ENCODE assay signal across 35 cellular contexts in the genomic region with DNA sequence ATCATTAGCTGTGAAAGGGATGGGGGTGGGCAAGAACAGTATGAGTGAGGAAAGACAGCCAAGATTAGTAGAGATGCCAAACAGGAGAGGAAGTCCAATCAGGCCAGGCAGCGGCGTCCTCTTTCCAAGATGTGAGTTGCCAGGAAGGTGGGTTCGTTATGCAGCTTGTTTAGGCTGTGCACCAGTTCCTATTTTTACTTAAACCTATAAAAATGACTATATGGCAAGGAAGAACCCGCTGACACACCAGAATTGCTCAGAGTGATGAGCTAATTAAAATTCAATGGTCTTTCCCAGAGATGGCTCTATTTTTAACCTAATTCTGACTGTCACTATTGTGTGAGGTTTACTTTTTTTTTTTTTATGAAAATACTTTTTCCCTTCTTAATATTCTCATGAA.
"Had no signal": no experiment of that assay in that cellular context is flagged by ENCODE, and none has a peak within 500 bp of the region (broad histone marks: within the 10 kb centered on the region; RNA-seq: fewer than 3 reads in every experiment).

No MANE protein-coding gene starts in this region.

- H3K4me3 ChIP-seq: cardiac muscle cell had no signal

- H3K9ac ChIP-seq: KMS-11 had no signal

- H3K27me3 Mint-ChIP-seq: activated naive CD8-positive, alpha-beta T cell treated with anti-CD3 and anti-CD28 coated beads for 36 hours; activated T-helper 17 cell treated with anti-CD3 and anti-CD28 coated beads, Interleukin-2, amount 50 U/mL, for 72 hours had no signal

- H3K9me3 Mint-ChIP-seq: activated CD4-positive, alpha-beta memory T cell treated with anti-CD3 and anti-CD28 coated beads, Interleukin-2, amount 10 ng/mL, durations not matched to agents 7 days and 5 days; activated naive CD8-positive, alpha-beta T cell treated with anti-CD3 and anti-CD28 coated beads for 36 hours; activated T-cell treated with anti-CD3 and anti-CD28 coated beads, Interleukin-2, amount 50 U/mL, for 72 hours; activated T-helper 17 cell treated with anti-CD3 and anti-CD28 coated beads, Interleukin-2, amount 50 U/mL, for 72 hours; central memory CD8-positive, alpha-beta T cell had no signal

- H3K27ac ChIP-seq: cardiac muscle cell, KMS-11 had no signal

- ATAC-seq: activated T-cell treated with anti-CD3 and anti-CD28 coated beads, Interleukin-2, amount 50 U/mL, for 72 hours; activated T-helper 17 cell treated with anti-CD3 and anti-CD28 coated beads, Interleukin-2, amount 50 U/mL, for 72 hours; Panc1 had no signal

- H3K4me3 Mint-ChIP-seq: activated CD4-positive, alpha-beta memory T cell treated with anti-CD3 and anti-CD28 coated beads, Interleukin-2, amount 10 ng/mL, durations not matched to agents 7 days and 5 days; activated naive CD8-positive, alpha-beta T cell treated with anti-CD3 and anti-CD28 coated beads for 36 hours; activated T-cell treated with anti-CD3 and anti-CD28 coated beads, Interleukin-2, amount 50 U/mL, for 72 hours; activated T-helper 17 cell treated with anti-CD3 and anti-CD28 coated beads, Interleukin-2, amount 50 U/mL, for 72 hours; central memory CD8-positive, alpha-beta T cell had no signal

- H3K36me3 ChIP-seq: cardiac muscle cell, WERI-Rb-1 had no signal

- H3K4me2 ChIP-seq: KMS-11 had no signal

- H3K36me3 Mint-ChIP-seq: activated naive CD8-positive, alpha-beta T cell treated with anti-CD3 and anti-CD28 coated beads for 36 hours had no signal

- H3K27me3 ChIP-seq: cardiac muscle cell had no signal

- H3K27ac Mint-ChIP-seq: activated CD4-positive, alpha-beta memory T cell treated with anti-CD3 and anti-CD28 coated beads, Interleukin-2, amount 10 ng/mL, durations not matched to agents 7 days and 5 days; activated naive CD8-positive, alpha-beta T cell treated with anti-CD3 and anti-CD28 coated beads for 36 hours; activated T-cell treated with anti-CD3 and anti-CD28 coated beads, Interleukin-2, amount 50 U/mL, for 72 hours; activated T-helper 17 cell treated with anti-CD3 and anti-CD28 coated beads, Interleukin-2, amount 50 U/mL, for 72 hours had no signal

- DNase-seq: activated CD4-positive, alpha-beta memory T cell treated with anti-CD3 and anti-CD28 coated beads, Interleukin-2, amount 10 ng/mL, durations not matched to agents 7 days and 5 days; activated CD4-positive, alpha-beta T cell treated with anti-CD3 and anti-CD28 coated beads for 1 hour; activated CD4-positive, alpha-beta T cell treated with anti-CD3 and anti-CD28 coated beads for 48 hours; activated CD4-positive, CD25-positive, alpha-beta regulatory T cell; activated effector memory CD4-positive, alpha-beta T cell treated with anti-CD3 and anti-CD28 coated beads, Interleukin-2, amount 50 U/mL, for 16 hours; activated naive CD4-positive, alpha-beta T cell; activated naive CD4-positive, alpha-beta T cell treated with anti-CD3 and anti-CD28 coated beads, Interleukin-2, amount 50 U/mL, for 16 hours; activated naive CD8-positive, alpha-beta T cell treated with anti-CD3 and anti-CD28 coated beads for 36 hours; activated T-cell treated with anti-CD3 and anti-CD28 coated beads, Interleukin-2, amount 50 U/mL, for 1 hour; activated T-cell treated with anti-CD3 and anti-CD28 coated beads, Interleukin-2, amount 50 U/mL, for 72 hours; amniotic stem cell; aorta; MM.1S; MV-4-11; NCI-H1092; NCI-H1436 treated with DMSO at 0.1 percent for 48 hours; NCI-H1694 treated with DMSO at 0.1 percent for 48 hours; NCI-H2029; NCI-H2171; NCI-H510A; NCI-H526; NCI-H748 treated with DMSO at 0.1 percent for 48 hours; NK-92 treated with Interleukin-12 subunit alpha and Interleukin-12 subunit beta, amount 100 ng/mL, for 24 hours; OCI-M1; SIG-M5; SW 1271; T-helper 1 cell; T-helper 2 cell; T-helper 9 cell; WERI-Rb-1 had no signal
